ENCODE assay signal across 22 cellular contexts in genomic region chr1:184661801-184662200, GRCh38.
"Had no signal": no experiment of that assay in that cellular context is flagged by ENCODE, and none has a peak within 500 bp of the region (broad histone marks: within the 10 kb centered on the region; RNA-seq: fewer than 3 reads in every experiment).

No MANE protein-coding gene starts in this region.

- ATAC-seq: esophagus mucosa; heart right ventricle; left cardiac atrium; left lung; naive thymus-derived CD8-positive, alpha-beta T cell; sciatic nerve; stimulated activated naive CD8-positive, alpha-beta T cell treated with anti-CD3 and anti-CD28 coated beads, Interleukin-15, Interleukin-2, amounts not matched to agents 100 U/mL and 50 U/mL, for 24 hours had no signal

- H3K4me3 ChIP-seq: coronary artery, heart right ventricle, left lung, prostate gland, right atrium auricular region, thoracic aorta, tibial nerve, upper lobe of left lung had no signal

- H3K9me3 ChIP-seq: heart right ventricle, left lung, neutrophil, prostate gland, right atrium auricular region, thoracic aorta, tibial nerve, upper lobe of left lung had no signal

- H3K36me3 ChIP-seq: heart right ventricle, left lung, neutrophil, prostate gland, right atrium auricular region, thoracic aorta, tibial nerve, upper lobe of left lung had no signal

- H3K27ac ChIP-seq: coronary artery, epithelial cell of prostate, heart right ventricle, left lung, neutrophil, right atrium auricular region, thoracic aorta, upper lobe of left lung had no signal

- H3K27me3 ChIP-seq: heart right ventricle, right atrium auricular region, tibial nerve, upper lobe of left lung had no signal

- DNase-seq: effector CD4-positive, alpha-beta T cell; foreskin melanocyte; glutamatergic neuron; heart right ventricle; hippocampal formation; left cardiac atrium; left lung; mesenchymal stem cell; naive thymus-derived CD8-positive, alpha-beta T cell; stimulated activated CD4-positive, alpha-beta T cell treated with anti-CD3 and anti-CD28 coated beads, Interleukin-4, amount 100 ng/mL, for 4 hours; stimulated activated naive CD8-positive, alpha-beta T cell treated with anti-CD3 and anti-CD28 coated beads, Interleukin-15, Interleukin-2, amounts not matched to agents 100 U/mL and 50 U/mL, for 24 hours; substantia nigra; upper lobe of left lung had no signal
